In the genomic region with DNA sequence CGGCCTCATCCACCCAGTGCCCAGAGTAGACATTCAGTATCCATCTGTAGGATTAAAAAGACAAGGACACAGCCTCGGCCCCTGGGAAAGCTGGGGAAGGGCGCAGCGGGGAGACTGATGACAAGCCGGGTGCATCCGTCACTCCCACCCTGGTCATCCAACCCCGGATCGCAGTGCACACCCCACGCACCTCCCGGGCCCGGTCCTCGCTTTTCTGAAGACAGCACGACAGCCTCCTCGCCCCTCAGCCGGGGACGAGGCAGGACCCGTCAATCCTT, we compare ENCODE assay signal across 8 cellular contexts. TPM values are rescaled to one million over a fixed set of nuclear protein-coding genes. Genes with fewer than 3 reads are reported as not detected.
DNase-seq lines count a peak whose midpoint lies in the region; TF ChIP-seq lines count a peak whose summit lies in the region.

No MANE protein-coding gene starts in this region.

- WGBS in neuronal stem cell (ENCODE audit: extremely low coverage in 2 of 2, insufficient read length in 2 of 2, insufficient replicate concordance in 1 of 2), 2 donors = no CpG with 5 or more reads among the region's 17 CpGs

- peak overlapping the region; percentile 86 for H2AFZ ChIP-seq in neuronal stem cell (ENCODE audit: low read length)

- peak overlapping the region; percentile 97 for H3K14ac ChIP-seq in neuronal stem cell (ENCODE audit: low read length)

- H3K4me3 Mint-ChIP-seq in activated CD4-positive, alpha-beta T cell treated with anti-CD3 and anti-CD28 coated beads, Interleukin-2, amount 10 ng/mL, durations not matched to agents 24 days and 14 days = peak overlapping the region; percentile 99

- peak overlapping the region; percentile 97 for H3K27ac ChIP-seq in neuronal stem cell (replicated peaks; ENCODE audit: low read length)

- H4K91ac ChIP-seq in neuronal stem cell (ENCODE audit: low read depth, low read length, poor library complexity) = no peak overlapping the region

- H3K4ac ChIP-seq in neuronal stem cell (ENCODE audit: low read length) = no peak overlapping the region

- H3K36me3 ChIP-seq in neuronal stem cell (replicated peaks in 1 of 2; ENCODE audit: control insufficient read depth in 2 of 2, insufficient read depth in 2 of 2, low read length in 2 of 2) = peaks cover 2 to 33% of the 10 kb centered on the region in 2 donors

- no peaks in the 10 kb centered on the region for H3K27me3 ChIP-seq in neuronal stem cell (ENCODE audit: control insufficient read depth in 3 of 3, insufficient read depth in 3 of 3, low read depth in 1 of 3, low read length in 3 of 3)

- H3K79me1 ChIP-seq in neuronal stem cell (ENCODE audit: low read depth, low read length) = peaks cover 2% of the 10 kb centered on the region

- H2AK5ac ChIP-seq in neuronal stem cell (ENCODE audit: low read depth, low read length) = peak overlapping the region; percentile 58

- H3K23ac ChIP-seq in neuronal stem cell (ENCODE audit: low read depth, low read length, poor library complexity) = peak overlapping the region; percentile 90

- H3K4me3 ChIP-seq in neuronal stem cell (ENCODE audit: low read length in 2 of 2) = peak overlapping the region; percentile 62 to 92

- H3K9me3 Mint-ChIP-seq in activated CD4-positive, alpha-beta T cell treated with anti-CD3 and anti-CD28 coated beads, Interleukin-2, amount 10 ng/mL, durations not matched to agents 24 days and 14 days = no peaks in the 10 kb centered on the region

- H2BK120ac ChIP-seq in neuronal stem cell (ENCODE audit: low read depth, low read length) = no peak overlapping the region

- no peak for TF ChIP-seq POLR2A in erythroblast (IDR thresholded peaks at IDR 0.05; ENCODE audit: low read length)

- peaks cover 8 to 18% of the 10 kb centered on the region in 2 donors for H3K4me1 ChIP-seq in neuronal stem cell (ENCODE audit: control insufficient read depth in 2 of 2, insufficient read depth in 1 of 2, low read depth in 1 of 2, low read length in 2 of 2)

- peak overlapping the region; percentile 99 for H3K9ac ChIP-seq in neuronal stem cell (ENCODE audit: low read depth, low read length, poor library complexity)

- peaks cover 14% of the 10 kb centered on the region for H3K36me3 Mint-ChIP-seq in activated CD4-positive, alpha-beta T cell treated with anti-CD3 and anti-CD28 coated beads, Interleukin-2, amount 10 ng/mL, durations not matched to agents 24 days and 14 days (ENCODE audit: low read depth)

- intact Hi-C loops in activated CD4-positive, alpha-beta T cell treated with anti-CD3 and anti-CD28 coated beads, Interleukin-2, amount 10 ng/mL, durations not matched to agents 24 days and 14 days (cut with micrococcal nuclease) = loop anchor here (2.0 to 5.0 kb wide), 3 partner anchors 38 to 219 kb away; no protein-coding TSS in a partner anchor

- H2BK5ac ChIP-seq in neuronal stem cell (ENCODE audit: low read length) = peak overlapping the region; percentile 98

- peak; percentile 32 for DNase-seq in activated naive CD4-positive, alpha-beta T cell treated with Interleukin-2 at 50 U/mL for 16 hours
- no peak for DNase-seq in activated naive CD4-positive, alpha-beta T cell (lab: John Stamatoyannopoulos, UW)
- DNase-seq in activated CD4-positive, alpha-beta T cell treated with anti-CD3 and anti-CD28 coated beads, Interleukin-2, amount 10 ng/mL, durations not matched to agents 24 days and 14 days = peak; percentile 78
- DNase-seq in erythroblast (lab: John Stamatoyannopoulos, UW) = peak; percentile 50 to 51
- DNase-seq in neuronal stem cell (ENCODE audit: low spot score) = peak; percentile 8
- DNase-seq in NCI-H2196 (lab: John Stamatoyannopoulos, UW; ENCODE audit: unreplicated experiment) = no peak
- no peak for DNase-seq in NCI-H1105 treated with DMSO at 0.1 percent for 48 hours (lab: John Stamatoyannopoulos, UW)
- no peak for DNase-seq in HuH-7.5 (ENCODE audit: low spot score)

- peaks cover 0 to 3% of the 10 kb centered on the region in 2 donors for H3K9me3 ChIP-seq in neuronal stem cell (replicated peaks in 1 of 2; ENCODE audit: control insufficient read depth in 2 of 2, insufficient read depth in 1 of 2, low read depth in 1 of 2, low read length in 2 of 2)

- H2BK12ac ChIP-seq in neuronal stem cell (ENCODE audit: low read length) = no peak overlapping the region

- peaks cover 35% of the 10 kb centered on the region for H3K4me1 Mint-ChIP-seq in activated CD4-positive, alpha-beta T cell treated with anti-CD3 and anti-CD28 coated beads, Interleukin-2, amount 10 ng/mL, durations not matched to agents 24 days and 14 days

- H3K27me3 Mint-ChIP-seq in activated CD4-positive, alpha-beta T cell treated with anti-CD3 and anti-CD28 coated beads, Interleukin-2, amount 10 ng/mL, durations not matched to agents 24 days and 14 days = no peaks in the 10 kb centered on the region

- H3K4me2 ChIP-seq in neuronal stem cell (ENCODE audit: insufficient read depth, low read length, poor library complexity, severe bottlenecking) = peak overlapping the region; percentile 85

- peak overlapping the region; percentile 99 for H3K18ac ChIP-seq in neuronal stem cell (ENCODE audit: low read length)

- H2BK15ac ChIP-seq in neuronal stem cell (ENCODE audit: low read length) = no peak overlapping the region

- H4K8ac ChIP-seq in neuronal stem cell (ENCODE audit: low read depth, low read length) = no peak overlapping the region

- peak overlapping the region; percentile 98 for H3K27ac Mint-ChIP-seq in activated CD4-positive, alpha-beta T cell treated with anti-CD3 and anti-CD28 coated beads, Interleukin-2, amount 10 ng/mL, durations not matched to agents 24 days and 14 days

RNA-seq across cellular contexts. Expression of gene FCHSD2, which starts 1.1 kb away (rescaled TPM):
- total RNA-seq in activated CD4-positive, alpha-beta T cell treated with anti-CD3 and anti-CD28 coated beads, Interleukin-2, amount 10 ng/mL, durations not matched to agents 24 days and 14 days = 20.4 and 22.4 TPM in 2 replicates
- polyA plus RNA-seq in neuronal stem cell (2013, experiment 1 of 2) = 21.2 TPM
- polyA plus RNA-seq in neuronal stem cell (2013, experiment 2 of 2) = 22.1 TPM

Comparison
In these comparisons a context has a peak if more than half of its experiments do, and no peak if none do; other contexts are left out.
1. DNase-seq: peak in activated naive CD4-positive, alpha-beta T cell treated with Interleukin-2 at 50 U/mL for 16 hours (single experiment), activated CD4-positive, alpha-beta T cell treated with anti-CD3 and anti-CD28 coated beads, Interleukin-2, amount 10 ng/mL, durations not matched to agents 24 days and 14 days (single experiment), erythroblast (2 of 2) and neuronal stem cell (single experiment); none in activated naive CD4-positive, alpha-beta T cell (0 of 4), NCI-H2196 (single experiment), NCI-H1105 treated with DMSO at 0.1 percent for 48 hours (single experiment) and HuH-7.5 (single experiment).